In the genomic region with DNA sequence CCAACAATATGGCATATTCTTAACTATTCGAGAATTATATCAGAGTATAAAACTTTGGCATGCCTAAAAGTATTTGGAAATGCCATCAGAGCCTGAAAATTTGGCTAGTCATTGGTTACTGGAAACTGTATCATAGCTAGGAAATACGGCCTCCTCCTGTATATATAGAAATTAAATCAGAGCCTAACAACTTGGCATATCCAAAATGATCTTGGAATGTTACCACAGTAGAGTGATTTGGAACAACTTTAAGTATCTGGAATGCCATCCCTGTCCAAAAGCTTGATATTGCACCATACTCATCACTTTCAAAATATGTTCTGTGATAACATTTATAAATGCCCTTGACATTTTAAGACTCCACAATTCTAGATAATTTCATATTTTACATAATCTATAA, we compare ENCODE assay signal across 31 cellular contexts.
"Had no signal": no experiment of that assay in that cellular context is flagged by ENCODE, and none has a peak within 500 bp of the region (broad histone marks: within the 10 kb centered on the region; RNA-seq: fewer than 3 reads in every experiment).

No MANE protein-coding gene starts in this region.

- ATAC-seq: heart right ventricle; left colon; left ventricle myocardium superior; lower lobe of right lung; natural killer cell; sciatic nerve; stimulated activated naive CD8-positive, alpha-beta T cell treated with anti-CD3 and anti-CD28 coated beads, Interleukin-15, amount 100 ng/mL, for 72 hours had no signal

- H3K9ac ChIP-seq: parathyroid adenoma had no signal

- H2AFZ ChIP-seq: parathyroid adenoma had no signal

- H3K4me3 Mint-ChIP-seq: immature natural killer cell; memory B cell; natural killer cell; stimulated activated naive CD8-positive, alpha-beta T cell treated with anti-CD3 and anti-CD28 coated beads, Interleukin-15, amount 100 ng/mL, for 72 hours had no signal

- H3K4me3 ChIP-seq: colonic mucosa, esophagus muscularis mucosa, heart right ventricle, lower lobe of right lung, right atrium auricular region, smooth muscle cell, thyroid gland, vagina had no signal

- DNase-seq: colonic mucosa; dermis blood vessel endothelial cell; effector memory CD4-positive, alpha-beta T cell; foreskin melanocyte; glutamatergic neuron; heart right ventricle; hippocampal formation; immature natural killer cell; islet precursor cell; kidney glomerular epithelial cell; left colon; left ventricle myocardium superior; lower lobe of right lung; natural killer cell; occipital lobe; stimulated activated CD4-positive, alpha-beta T cell treated with anti-CD3 and anti-CD28 coated beads, Interleukin-12 subunit alpha, Interleukin-12 subunit beta, amount 100 ng/mL, for 4 hours; stimulated activated CD4-positive, alpha-beta T cell treated with anti-CD3 and anti-CD28 coated beads, Interleukin-1b, Interleukin-23, amount 100 ng/mL, for 48 hours; stimulated activated CD4-positive, alpha-beta T cell treated with anti-CD3 and anti-CD28 coated beads, Interleukin-4, amount 100 ng/mL, for 1 hour; stimulated activated CD8-positive, alpha-beta memory T cell treated with anti-CD3 and anti-CD28 coated beads, Interleukin-4, amount 100 ng/mL, for 48 hours; stimulated activated naive CD4-positive, alpha-beta T cell; stimulated activated naive CD8-positive, alpha-beta T cell treated with anti-CD3 and anti-CD28 coated beads, Interleukin-15, amount 100 ng/mL, for 72 hours; thyroid gland; trophoblast cell had no signal

- H3K27me3 ChIP-seq: colonic mucosa, esophagus muscularis mucosa, heart right ventricle, right atrium auricular region, thyroid gland, vagina had no signal

- H3K4me2 ChIP-seq: smooth muscle cell had no signal

- H3K27ac Mint-ChIP-seq: immature natural killer cell; memory B cell; natural killer cell; progenitor cell of endocrine pancreas; stimulated activated naive CD8-positive, alpha-beta T cell treated with anti-CD3 and anti-CD28 coated beads, Interleukin-15, amount 100 ng/mL, for 72 hours had no signal

- H3K36me3 Mint-ChIP-seq: immature natural killer cell, memory B cell had no signal

- H3K4me1 ChIP-seq: colonic mucosa, esophagus muscularis mucosa, heart right ventricle, lower lobe of right lung, parathyroid adenoma, right atrium auricular region, thyroid gland, vagina had no signal

- H3K4me1 Mint-ChIP-seq: immature natural killer cell; memory B cell; natural killer cell; stimulated activated naive CD8-positive, alpha-beta T cell treated with anti-CD3 and anti-CD28 coated beads, Interleukin-15, amount 100 ng/mL, for 72 hours had no signal

- H3K9me3 ChIP-seq: colonic mucosa, esophagus muscularis mucosa, lower lobe of right lung, thyroid gland, vagina had no signal

- H3K27ac ChIP-seq: colonic mucosa, esophagus muscularis mucosa, heart right ventricle, lower lobe of right lung, parathyroid adenoma, right atrium auricular region, thyroid gland, vagina had no signal

- H3K27me3 Mint-ChIP-seq: memory B cell; progenitor cell of endocrine pancreas; stimulated activated naive CD8-positive, alpha-beta T cell treated with anti-CD3 and anti-CD28 coated beads, Interleukin-15, amount 100 ng/mL, for 72 hours had no signal

- H3K79me2 ChIP-seq: parathyroid adenoma had no signal

- H3K36me3 ChIP-seq: colonic mucosa, esophagus muscularis mucosa, heart right ventricle, lower lobe of right lung, right atrium auricular region, thyroid gland, vagina had no signal

- H3K9me3 Mint-ChIP-seq: stimulated activated naive CD8-positive, alpha-beta T cell treated with anti-CD3 and anti-CD28 coated beads, Interleukin-15, amount 100 ng/mL, for 72 hours had no signal
